In genomic region chr20:62622877-62623487, GRCh38 we compare ENCODE assay signal across 8 cellular contexts. TPM values are rescaled to one million over a fixed set of nuclear protein-coding genes. Genes with fewer than 3 reads are reported as not detected.
DNase-seq lines count a peak whose midpoint lies in the region; ATAC-seq, FAIRE-seq and TF ChIP-seq lines count a peak whose summit lies in the region.

No MANE protein-coding gene starts in this region.

- TF ChIP-seq POLR2A in gastroesophageal sphincter (IDR thresholded peaks at IDR 0.05) (peak; percentile 3 to 13), gastrocnemius medialis (IDR thresholded peaks at IDR 0.05) (no peak)

- H3K9ac ChIP-seq in SK-N-MC (ENCODE audit: insufficient read length) = peak overlapping the region; percentile 60

- no peaks in the 10 kb centered on the region for H3K27me3 Mint-ChIP-seq in glutamatergic neuron (ENCODE audit: unreplicated experiment)

- H3K27ac Mint-ChIP-seq in glutamatergic neuron (ENCODE audit: unreplicated experiment) = no peak overlapping the region

- H3K9me3 ChIP-seq in SK-N-MC (ENCODE audit: low read depth, low read length) (no peaks in the 10 kb centered on the region), gastroesophageal sphincter (no peaks in the 10 kb centered on the region), gastrocnemius medialis (no peaks in the 10 kb centered on the region)

- H3K9me3 Mint-ChIP-seq in glutamatergic neuron (ENCODE audit: unreplicated experiment) = peaks cover 1% of the 10 kb centered on the region

- no peak for TF ChIP-seq EP300 in gastroesophageal sphincter (IDR thresholded peaks at IDR 0.05)

- H3K36me3 Mint-ChIP-seq in glutamatergic neuron (ENCODE audit: unreplicated experiment) = no peaks in the 10 kb centered on the region

- peak overlapping the region; percentile 97 for H3K27ac ChIP-seq in SK-N-MC
- H3K27ac ChIP-seq in gastroesophageal sphincter = peak overlapping the region; percentile 70 to 90 (median 86)
- H3K27ac ChIP-seq in gastrocnemius medialis = peak overlapping the region; percentile 83 to 91 (median 89)

- intact Hi-C loops in gastrocnemius medialis (cut with DNase I; ENCODE audit: low total_unique reads) = no loop called here

- H3K4me3 ChIP-seq in GM12865 (ENCODE audit: low read depth, low read length) = peak overlapping the region; percentile 51; the same call in 1 of the 2 replicates
- H3K4me3 ChIP-seq in SK-N-MC = peak overlapping the region; percentile 69
- peak overlapping the region in 1 of 2 donors; percentile 22 for H3K4me3 ChIP-seq in gastroesophageal sphincter
- peak overlapping the region in 3 of 4 donors; percentile 17 to 28 (median 23) for H3K4me3 ChIP-seq in gastrocnemius medialis

- in situ Hi-C loops in gastrocnemius medialis (cut with MboI; ENCODE audit: low sequenced_read_pairs in 4 of 4) = loop anchor here in 1 of 4 donors (25.0 kb wide), 1 partner anchor 111 kb away; no protein-coding TSS in a partner anchor

- DNase-seq in GM12865 (ENCODE audit: low read depth) = no peak
- no peak for DNase-seq in SK-N-MC (ENCODE audit: low read depth, low spot score)
- DNase-seq in gastrocnemius medialis = no peak
- DNase-seq in amygdala (lab: John Stamatoyannopoulos, UW) = no peak
- DNase-seq in glutamatergic neuron = no peak
- no peak for DNase-seq in urothelium cell line (ENCODE audit: low spot score)

- no peaks in the 10 kb centered on the region for H3K4me1 Mint-ChIP-seq in glutamatergic neuron (ENCODE audit: low read depth, unreplicated experiment)

- ATAC-seq in gastroesophageal sphincter = no peak
- ATAC-seq in gastrocnemius medialis = peak in 1 of 2 donors; percentile 1
- ATAC-seq in GM18861 (IDR thresholded peaks at IDR 0.05; ENCODE audit: unreplicated experiment) = no peak

- H3K36me3 ChIP-seq in SK-N-MC (ENCODE audit: insufficient read depth, low read length) (no peaks in the 10 kb centered on the region), gastroesophageal sphincter (no peaks in the 10 kb centered on the region), gastrocnemius medialis (no peaks in the 10 kb centered on the region)

- H3K27me3 ChIP-seq in gastroesophageal sphincter (peaks cover 15% of the 10 kb centered on the region), gastrocnemius medialis (peaks cover 0 to 3% (median 0%) of the 10 kb centered on the region in 3 donors)

- no peak for FAIRE-seq in urothelium cell line (lab: Jason Lieb, UNC)

- H3K4me1 ChIP-seq in gastroesophageal sphincter (peaks cover 3 to 48% (median 29%) of the 10 kb centered on the region in 3 donors), gastrocnemius medialis (peaks cover 33 to 35% of the 10 kb centered on the region in 2 donors)

- no peak overlapping the region for H3K4me3 Mint-ChIP-seq in glutamatergic neuron (ENCODE audit: unreplicated experiment)

- WGBS in gastroesophageal sphincter (ENCODE audit: low coverage in 1 of 2), 2 donors = no CpG with 5 or more reads among the region's 29 CpGs

- TF ChIP-seq CTCF in GM12865 (IDR thresholded peaks at IDR 0.05; ENCODE audit: insufficient read depth, low read depth, low read length, missing control alignments) = no peak
- TF ChIP-seq CTCF in gastroesophageal sphincter (IDR thresholded peaks at IDR 0.05) = no peak
- TF ChIP-seq CTCF in gastrocnemius medialis (IDR thresholded peaks at IDR 0.05 in 4 of 5, conservative IDR thresholded peaks at IDR 0.05 in 1 of 5) = no peak
- TF ChIP-seq CTCF in glutamatergic neuron (IDR thresholded peaks at IDR 0.05; ENCODE audit: partially characterized antibody, unreplicated experiment) = no peak

RNA-seq across cellular contexts. Expression of gene SLCO4A1, which starts 19.3 kb away (rescaled TPM):
- total RNA-seq in gastroesophageal sphincter = 10 to 100 TPM; 15.9 to 20.2 (median 19.2) TPM
- 10 to 100 TPM; 20.4 to 26.9 (median 21.8) TPM for total RNA-seq in gastrocnemius medialis
- total RNA-seq in glutamatergic neuron (ENCODE audit: unreplicated experiment) = 26.5 TPM

Comparison
In these comparisons a context has a peak if more than half of its experiments do, and no peak if none do; other contexts are left out.
1. POLR2A ChIP-seq: peak in gastroesophageal sphincter (2 of 2); none in gastrocnemius medialis (0 of 2).
2. Peak in every context shown above with its lines, with median percentiles within 50 percentile points of each other: H3K27ac ChIP-seq.